ENCODE assay signal across 10 cellular contexts in genomic region chr22:49925525-49926128, GRCh38. TPM values are rescaled to one million over a fixed set of nuclear protein-coding genes. Genes with fewer than 3 reads are reported as not detected.
DNase-seq lines count a peak whose midpoint lies in the region; ATAC-seq and TF ChIP-seq lines count a peak whose summit lies in the region.
"Had no signal": no experiment of that assay in that cellular context is flagged by ENCODE, and none has a peak within 500 bp of the region (broad histone marks: within the 10 kb centered on the region; RNA-seq: fewer than 3 reads in every experiment).

No MANE protein-coding gene starts in this region.

- DNase-seq in KBM-7 (peak; percentile 84), activated T-cell treated with anti-CD3 and anti-CD28 coated beads for 1 hour (ENCODE audit: low read depth) (peak; percentile 55), glomerular visceral epithelial cell (ENCODE audit: extremely low spot score) (no peak), NCI-H2227 treated with DMSO at 0.1 percent for 48 hours (lab: John Stamatoyannopoulos, UW) (no peak), right cardiac atrium (no peak), DMS53 treated with DMSO at 0.1 percent for 48 hours (lab: John Stamatoyannopoulos, UW; ENCODE audit: unreplicated experiment) (no peak)
- peak; percentile 55 to 89 (median 77) for DNase-seq in naive thymus-derived CD4-positive, alpha-beta T cell
- DNase-seq: AML-193 had no signal

- H3K27ac ChIP-seq in DOHH2 (ENCODE audit: low read depth, low read length) = peak overlapping the region; percentile 99
- peak overlapping the region; percentile 90 for H3K27ac ChIP-seq in naive thymus-derived CD4-positive, alpha-beta T cell (ENCODE audit: low read depth, low read length)
- H3K27ac ChIP-seq in right cardiac atrium (ENCODE audit: low read length) = no peak overlapping the region
- H3K27ac ChIP-seq: SJSA1 had no signal

- intact Hi-C loops in naive thymus-derived CD4-positive, alpha-beta T cell (cut with micrococcal nuclease) = loop anchor here (1.0 to 5.0 kb wide), 2 partner anchors 158 to 282 kb away; no protein-coding TSS in a partner anchor
- intact Hi-C loops in right cardiac atrium (cut with DNase I) = loop anchor here in 2 of 4 donors (5.0 kb wide), 2 partner anchors 67 to 107 kb away; no protein-coding TSS in a partner anchor

- peaks cover 83% of the 10 kb centered on the region for H3K4me1 ChIP-seq in DOHH2 (ENCODE audit: control insufficient read depth, low read length)
- peaks cover 14 to 26% of the 10 kb centered on the region in 2 donors for H3K4me1 ChIP-seq in naive thymus-derived CD4-positive, alpha-beta T cell (ENCODE audit: control insufficient read depth in 2 of 2, insufficient read depth in 2 of 2, low read length in 2 of 2)
- no peaks in the 10 kb centered on the region for H3K4me1 ChIP-seq in right cardiac atrium (ENCODE audit: control insufficient read depth, insufficient read depth, low read length)

- peaks cover 21 to 38% (median 32%) of the 10 kb centered on the region in 7 donors for H3K4me1 Mint-ChIP-seq in naive thymus-derived CD4-positive, alpha-beta T cell

- peak; percentile 90 for ATAC-seq in naive thymus-derived CD4-positive, alpha-beta T cell
- ATAC-seq in right cardiac atrium = no peak

- H3K9me2 ChIP-seq in DOHH2 (replicated peaks; ENCODE audit: control insufficient read depth, low read length) = no peaks in the 10 kb centered on the region

- no peaks in the 10 kb centered on the region for H3K9me3 ChIP-seq in DOHH2 (ENCODE audit: control insufficient read depth, insufficient read depth, low read length)
- no peaks in the 10 kb centered on the region for H3K9me3 ChIP-seq in naive thymus-derived CD4-positive, alpha-beta T cell (ENCODE audit: control insufficient read depth in 2 of 3, low read length in 3 of 3)
- H3K9me3 ChIP-seq in right cardiac atrium (ENCODE audit: control insufficient read depth, low read length) = no peaks in the 10 kb centered on the region

- H3K27me3 ChIP-seq in DOHH2 (ENCODE audit: control insufficient read depth, low read length) = no peaks in the 10 kb centered on the region
- H3K27me3 ChIP-seq in naive thymus-derived CD4-positive, alpha-beta T cell (ENCODE audit: control insufficient read depth in 2 of 2, insufficient read depth in 2 of 2, low read length in 2 of 2) = no peaks in the 10 kb centered on the region
- H3K27me3 ChIP-seq in right cardiac atrium (ENCODE audit: control insufficient read depth, insufficient read depth) = no peaks in the 10 kb centered on the region
- H3K27me3 ChIP-seq: SJSA1 had no signal

- peaks cover 25% of the 10 kb centered on the region for H3K79me2 ChIP-seq in DOHH2 (ENCODE audit: control insufficient read depth, low read length)

- H3K36me3 ChIP-seq in DOHH2 (ENCODE audit: control insufficient read depth, low read length) = peaks cover 54% of the 10 kb centered on the region
- H3K36me3 ChIP-seq in naive thymus-derived CD4-positive, alpha-beta T cell (ENCODE audit: control insufficient read depth in 2 of 3, insufficient read depth in 3 of 3, low read length in 3 of 3) = peaks cover 0 to 14% (median 0%) of the 10 kb centered on the region in 3 experiments

- CTCF ChIA-PET in naive thymus-derived CD4-positive, alpha-beta T cell (lab: Charles Lee) = interaction anchor here (1.2 to 1.9 kb wide), 2 partner anchors 105 to 158 kb away, joined by 5 to 8 read pairs; no protein-coding TSS in a partner anchor

- H3K4me2 ChIP-seq in DOHH2 (ENCODE audit: low read length) = peak overlapping the region; percentile 99

- peak overlapping the region; percentile 92 to 98 (median 97) for H3K27ac Mint-ChIP-seq in naive thymus-derived CD4-positive, alpha-beta T cell

- in situ Hi-C loops in KBM-7 (cut with MboI; ENCODE audit: low pct_unique_long_range_greater_than_20kb, low sequenced_read_pairs) = no loop called here

- H3K9me3 Mint-ChIP-seq in naive thymus-derived CD4-positive, alpha-beta T cell = peaks cover 0 to 3% (median 0%) of the 10 kb centered on the region in 11 donors

- H3K27me3 Mint-ChIP-seq in naive thymus-derived CD4-positive, alpha-beta T cell = no peaks in the 10 kb centered on the region

- H3K36me3 Mint-ChIP-seq in naive thymus-derived CD4-positive, alpha-beta T cell = peaks cover 0 to 16% (median 0%) of the 10 kb centered on the region in 5 donors

- H4K20me1 ChIP-seq in DOHH2 (ENCODE audit: control insufficient read depth, insufficient read depth, low read depth, low read length) = no peaks in the 10 kb centered on the region; the same call in 1 of the 2 replicates

- no peak for TF ChIP-seq CTCF in DOHH2 (IDR thresholded peaks at IDR 0.05; ENCODE audit: low read depth, low read length, poor library complexity, severe bottlenecking)

- POLR2A ChIA-PET in naive thymus-derived CD4-positive, alpha-beta T cell (lab: Charles Lee) = interaction anchor here (0.7 to 1.3 kb wide), 15 partner anchors 10 to 319 kb away, joined by 3 to 6 read pairs (median 3); no protein-coding TSS in a partner anchor

- H3K4me3 ChIP-seq in DOHH2 (ENCODE audit: low read length) (peak overlapping the region; percentile 77), right cardiac atrium (ENCODE audit: low read length) (no peak overlapping the region)
- H3K4me3 ChIP-seq in naive thymus-derived CD4-positive, alpha-beta T cell (ENCODE audit: low read length) = peak overlapping the region; percentile 56
- H3K4me3 ChIP-seq: SJSA1 had no signal

- WGBS in right cardiac atrium = 84% methylated on average over 24 of the region's 24 CpGs

- H3K4me3 Mint-ChIP-seq in naive thymus-derived CD4-positive, alpha-beta T cell = peak overlapping the region; percentile 77 to 90 (median 84)

- peaks cover 38% of the 10 kb centered on the region for H3F3A ChIP-seq in DOHH2 (ENCODE audit: control insufficient read depth, insufficient read depth)

RNA-seq across cellular contexts. Expression of gene CRELD2, which starts 7.2 kb away (rescaled TPM):
- total RNA-seq in naive thymus-derived CD4-positive, alpha-beta T cell = 10 to 100 TPM; 19.7 to 80.9 (median 28.5) TPM
- polyA plus RNA-seq in naive thymus-derived CD4-positive, alpha-beta T cell = 10 to 100 TPM; 37.3 to 39.1 TPM
- 10 to 100 TPM; 22.1 to 40.0 (median 26.8) TPM for total RNA-seq in right cardiac atrium
- 21.8 TPM for polyA plus RNA-seq in right cardiac atrium

RNA-seq across cellular contexts. Expression of gene ALG12, which starts 7.4 kb away (rescaled TPM):
- 10 to 100 TPM; 16.2 to 22.4 (median 19.5) TPM for total RNA-seq in naive thymus-derived CD4-positive, alpha-beta T cell
- 10 to 100 TPM; 10.4 to 21.2 TPM for polyA plus RNA-seq in naive thymus-derived CD4-positive, alpha-beta T cell
- 10 to 100 TPM; 13.2 to 19.7 (median 17.4) TPM for total RNA-seq in right cardiac atrium
- polyA plus RNA-seq in right cardiac atrium = 13.0 TPM

RNA-seq across cellular contexts. Expression of gene PIM3, which starts 34.9 kb away (rescaled TPM):
- 100 to 1,000 TPM in 2 of 5 experiments, 10 to 100 TPM in 3; 44.4 to 164 (median 78.3) TPM for total RNA-seq in naive thymus-derived CD4-positive, alpha-beta T cell
- 10 to 100 TPM; 21.3 to 38.8 TPM for polyA plus RNA-seq in naive thymus-derived CD4-positive, alpha-beta T cell
- 10 to 100 TPM; 39.9 to 55.8 (median 49.9) TPM for total RNA-seq in right cardiac atrium
- 39.0 TPM for polyA plus RNA-seq in right cardiac atrium

Comparison
In these comparisons a context has a peak if more than half of its experiments do, and no peak if none do; other contexts are left out.
1. DNase-seq: peak in KBM-7 (single experiment), activated T-cell treated with anti-CD3 and anti-CD28 coated beads for 1 hour (single experiment) and naive thymus-derived CD4-positive, alpha-beta T cell (9 of 9); none in glomerular visceral epithelial cell (single experiment), NCI-H2227 treated with DMSO at 0.1 percent for 48 hours (single experiment), right cardiac atrium (0 of 3) and DMS53 treated with DMSO at 0.1 percent for 48 hours (single experiment).